ENCODE assay signal across 8 cellular contexts in genomic region chr16:69131167-69131748, GRCh38. TPM values are rescaled to one million over a fixed set of nuclear protein-coding genes. Genes with fewer than 3 reads are reported as not detected.
A peak's percentile ranks its signal among the peaks of the same experiment; 100 is the strongest.
DNase-seq lines count a peak whose midpoint lies in the region; ATAC-seq and TF ChIP-seq lines count a peak whose summit lies in the region.

No MANE protein-coding gene starts in this region.

- no peaks in the 10 kb centered on the region for H3K9me3 Mint-ChIP-seq in Caco-2 (ENCODE audit: unreplicated experiment)

- intact Hi-C loops in Caco-2 (cut with micrococcal nuclease; ENCODE audit: unreplicated experiment) = no loop called here

- no peak for ATAC-seq in GM21528 (IDR thresholded peaks at IDR 0.05; ENCODE audit: low FRiP score, unreplicated experiment)
- no peak for ATAC-seq in GM18907 (IDR thresholded peaks at IDR 0.05; ENCODE audit: unreplicated experiment)

- H3K4me3 ChIP-seq in Caco-2 (ENCODE audit: low read depth, low read length) = peak overlapping the region; percentile 54
- H3K4me3 ChIP-seq in Jurkat, Clone E6-1 (ENCODE audit: low read length) = peak overlapping the region; percentile 98
- H3K4me3 ChIP-seq in WERI-Rb-1 (ENCODE audit: low read depth, low read length) = peak overlapping the region; percentile 99
- H3K4me3 ChIP-seq in fibroblast of mammary gland (ENCODE audit: control insufficient read depth, low read depth, low read length) = peak overlapping the region; percentile 95
- H3K4me3 ChIP-seq in neutrophil (ENCODE audit: low read depth in 1 of 2, low read length in 1 of 2) = peak overlapping the region; percentile 85 to 88

- H3K27ac Mint-ChIP-seq in Caco-2 (ENCODE audit: unreplicated experiment) = peak overlapping the region; percentile 92

- H3K27me3 Mint-ChIP-seq in Caco-2 (ENCODE audit: insufficient read depth, unreplicated experiment) = no peaks in the 10 kb centered on the region

- DNase-seq in Caco-2 = peak in 1 of 2 experiments; percentile 24
- peak; percentile 46 for DNase-seq in Jurkat, Clone E6-1 (ENCODE audit: low read depth, low spot score)
- DNase-seq in WERI-Rb-1 = peak; percentile 47
- no peak for DNase-seq in fibroblast of mammary gland (ENCODE audit: low read depth)
- DNase-seq in COLO829 (ENCODE audit: low spot score) = no peak

- TF ChIP-seq CTCF in Caco-2 (IDR thresholded peaks at IDR 0.05; ENCODE audit: insufficient read depth in 1 of 2, low read depth in 1 of 2, low read length in 1 of 2, severe bottlenecking in 1 of 2, unreplicated experiment in 1 of 2) (no peak), WERI-Rb-1 (IDR thresholded peaks at IDR 0.05; ENCODE audit: low read depth, low read length) (no peak), fibroblast of mammary gland (conservative IDR thresholded peaks at IDR 0.05; ENCODE audit: control insufficient read depth, insufficient read depth, low read depth, low read length) (no peak), neutrophil (IDR thresholded peaks at IDR 0.05) (no peak)

- peaks cover 70% of the 10 kb centered on the region for H3K36me3 Mint-ChIP-seq in Caco-2 (ENCODE audit: insufficient read depth, unreplicated experiment)

- no peaks in the 10 kb centered on the region; the same call in 1 of the 2 replicates for H3K36me3 ChIP-seq in Caco-2 (ENCODE audit: control insufficient read depth, insufficient read depth, low read length)
- peaks cover 43% of the 10 kb centered on the region for H3K36me3 ChIP-seq in WERI-Rb-1
- H3K36me3 ChIP-seq in neutrophil = no peaks in the 10 kb centered on the region

- H3K4me1 ChIP-seq in Caco-2 (peaks cover 14% of the 10 kb centered on the region; the same call in 1 of the 2 replicates), neutrophil (ENCODE audit: control insufficient read depth in 1 of 2, insufficient read depth in 1 of 2, low read depth in 1 of 2, low read length in 1 of 2) (peaks cover 17 to 20% of the 10 kb centered on the region in 2 experiments)

- peak overlapping the region; percentile 99 for H3K27ac ChIP-seq in WERI-Rb-1
- H3K27ac ChIP-seq in neutrophil = peak overlapping the region; percentile 92

- no peaks in the 10 kb centered on the region for H3K27me3 ChIP-seq in Caco-2 (replicated peaks; ENCODE audit: control insufficient read depth, insufficient read depth, low read length)
- H3K27me3 ChIP-seq in WERI-Rb-1 (ENCODE audit: insufficient read depth, low read depth, severe bottlenecking) = no peaks in the 10 kb centered on the region
- no peaks in the 10 kb centered on the region for H3K27me3 ChIP-seq in neutrophil

- POLR2A ChIA-PET in Caco-2 (lab: Charles Lee) = interaction anchor here (0.5 to 0.6 kb wide), 3 partner anchors 14 to 159 kb away, joined by 5 to 21 read pairs (median 10); no protein-coding TSS in a partner anchor

- H3K4me3 Mint-ChIP-seq in Caco-2 (ENCODE audit: unreplicated experiment) = peak overlapping the region; percentile 96

- CTCF ChIA-PET in Caco-2 (lab: Charles Lee) = interaction anchor here (0.5 to 1.8 kb wide), 2 partner anchors 62 to 284 kb away, joined by 4 read pairs; no protein-coding TSS in a partner anchor

- peaks cover 5% of the 10 kb centered on the region for H3K4me1 Mint-ChIP-seq in Caco-2 (ENCODE audit: low read depth, unreplicated experiment)

- H3K9me3 ChIP-seq in Caco-2 (no peaks in the 10 kb centered on the region), WERI-Rb-1 (ENCODE audit: severe bottlenecking) (no peaks in the 10 kb centered on the region), neutrophil (no peaks in the 10 kb centered on the region)

- BruUV-seq in Caco-2 (replicated peaks; lab: Mats Ljungman, UMichigan) = no TSS peak

RNA-seq across cellular contexts. Expression of gene CHTF8, which starts 1.1 kb away (rescaled TPM):
- total RNA-seq in Caco-2 (2022) = 119 and 124 TPM in 2 replicates
- 148 TPM for polyA plus RNA-seq in Jurkat, Clone E6-1 (2012; ENCODE audit: insufficient read depth, insufficient read length)

RNA-seq across cellular contexts. Expression of gene UTP4, which starts 1.2 kb away (rescaled TPM):
- 124 and 126 TPM in 2 replicates for total RNA-seq in Caco-2 (2022)
- polyA plus RNA-seq in Jurkat, Clone E6-1 (2012; ENCODE audit: insufficient read depth, insufficient read length) = 159 TPM

RNA-seq across cellular contexts. Expression of gene HAS3, which starts 25.8 kb away (rescaled TPM):
- 8.3 TPM in 2 replicates for total RNA-seq in Caco-2 (2022)
- polyA plus RNA-seq in Jurkat, Clone E6-1 (2012; ENCODE audit: insufficient read depth, insufficient read length) = 1.8 TPM

RNA-seq across cellular contexts. Expression of gene SNTB2, which starts 55.7 kb away (rescaled TPM):
- 50.6 and 51.8 TPM in 2 replicates for total RNA-seq in Caco-2 (2022)
- polyA plus RNA-seq in Jurkat, Clone E6-1 (2012; ENCODE audit: insufficient read depth, insufficient read length) = 3.3 TPM

Comparison
In these comparisons a context has a peak if more than half of its experiments do, and no peak if none do; other contexts are left out.
1. DNase-seq: peak in Jurkat, Clone E6-1 (single experiment) and WERI-Rb-1 (single experiment); none in fibroblast of mammary gland (single experiment) and COLO829 (single experiment).
2. Peak in every context shown above with its lines, with median percentiles within 50 percentile points of each other: H3K4me3 ChIP-seq.